9 cellular contexts compared by ENCODE assay signal in the genomic region with DNA sequence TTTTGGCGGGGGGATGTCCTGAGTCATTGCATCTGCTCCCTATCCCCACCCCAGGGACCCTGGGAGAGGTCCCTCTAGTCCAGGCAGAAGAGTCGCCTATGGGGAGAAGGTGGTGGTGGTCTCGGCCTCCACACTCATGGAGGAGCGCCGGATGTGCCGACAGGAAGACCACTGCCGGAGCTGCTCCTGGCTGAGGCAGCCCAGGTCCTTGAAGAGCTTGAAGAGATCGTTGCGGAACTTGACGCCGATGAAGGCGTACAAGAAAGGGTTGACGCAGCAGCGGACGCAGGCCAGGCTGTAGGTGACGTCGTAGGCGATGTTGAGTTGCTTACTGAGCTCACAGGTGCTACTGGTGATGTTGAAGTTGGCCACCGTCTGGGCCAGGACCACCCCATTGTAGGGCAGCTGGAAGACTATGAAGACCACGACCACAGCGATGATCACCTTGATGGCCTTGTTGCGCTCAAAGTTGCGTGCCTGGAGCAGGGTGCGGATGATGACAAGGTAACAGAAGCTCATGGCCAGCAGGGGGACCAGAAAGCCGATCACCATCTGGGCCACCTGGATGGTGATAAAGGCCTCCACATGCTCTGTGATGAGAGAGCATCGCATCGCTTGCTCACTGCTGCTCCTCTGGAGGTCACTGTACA. TPM values are rescaled to one million over a fixed set of nuclear protein-coding genes. Genes with fewer than 3 reads are reported as not detected.
DNase-seq lines count a peak whose midpoint lies in the region; ATAC-seq, FAIRE-seq and TF ChIP-seq lines count a peak whose summit lies in the region.
"Had no signal": no experiment of that assay in that cellular context is flagged by ENCODE, and none has a peak within 500 bp of the region (broad histone marks: within the 10 kb centered on the region; RNA-seq: fewer than 3 reads in every experiment).

No MANE protein-coding gene starts in this region.

- ATAC-seq in CD8-positive, alpha-beta T cell = no peak

- no peak for TF ChIP-seq POLR2A in prostate gland (IDR thresholded peaks at IDR 0.05)
- no peak for TF ChIP-seq POLR2A in H54 (IDR thresholded peaks at IDR 0.05; ENCODE audit: low read depth, low read length)

- H3K4me1 Mint-ChIP-seq in CD8-positive, alpha-beta T cell (ENCODE audit: low read depth) = peaks cover 97% of the 10 kb centered on the region
- H3K4me1 Mint-ChIP-seq in endodermal cell = peaks cover 9% of the 10 kb centered on the region

- no peaks in the 10 kb centered on the region for H3K9me3 Mint-ChIP-seq in CD8-positive, alpha-beta T cell
- no peaks in the 10 kb centered on the region for H3K9me3 Mint-ChIP-seq in endodermal cell

- no peaks in the 10 kb centered on the region for H3K27me3 Mint-ChIP-seq in CD8-positive, alpha-beta T cell (ENCODE audit: low read depth)
- peaks cover 9% of the 10 kb centered on the region for H3K27me3 Mint-ChIP-seq in endodermal cell (ENCODE audit: insufficient read depth)

- peak overlapping the region; percentile 12 for H3K4me3 ChIP-seq in CD8-positive, alpha-beta T cell (ENCODE audit: low read depth, low read length)
- H3K4me3 ChIP-seq in endodermal cell (ENCODE audit: low read length) (no peak overlapping the region), prostate gland (no peak overlapping the region)

- H3K27ac Mint-ChIP-seq in CD8-positive, alpha-beta T cell = peak overlapping the region; percentile 94
- H3K27ac Mint-ChIP-seq in endodermal cell = no peak overlapping the region

- DNase-seq in CD8-positive, alpha-beta T cell = peak in 1 of 7 experiments; percentile 60
- DNase-seq in T-helper 9 cell (peak; percentile 1), endodermal cell (peak; percentile 55), prostate gland (ENCODE audit: low spot score) (no peak), NCI-H69 (lab: John Stamatoyannopoulos, UW) (no peak), midbrain (lab: John Stamatoyannopoulos, UW) (no peak), H54 (ENCODE audit: insufficient read length, low spot score) (no peak), D341Med (ENCODE audit: low spot score) (no peak)

- no peak overlapping the region for H3K9ac ChIP-seq in endodermal cell (ENCODE audit: extremely low read depth, low read length, poor library complexity, severe bottlenecking)
- H3K9ac ChIP-seq: KMS-11 had no signal

- no peak for TF ChIP-seq CTCF in CD8-positive, alpha-beta T cell (IDR thresholded peaks at IDR 0.05)
- peak; percentile 41 for TF ChIP-seq CTCF in endodermal cell (conservative IDR thresholded peaks at IDR 0.05)
- no peak for TF ChIP-seq CTCF in prostate gland (IDR thresholded peaks at IDR 0.05)

- intact Hi-C loops in CD8-positive, alpha-beta T cell (cut with DNase I, micrococcal nuclease) = loop anchor here in 1 of 2 experiments (10.0 kb wide), 1 partner anchor 170 kb away; no protein-coding TSS in a partner anchor
- intact Hi-C loops in prostate gland (cut with DNase I) = no loop called here

- H3K36me3 Mint-ChIP-seq in CD8-positive, alpha-beta T cell = peaks cover 93% of the 10 kb centered on the region
- no peaks in the 10 kb centered on the region for H3K36me3 Mint-ChIP-seq in endodermal cell (ENCODE audit: low read depth)

- H3K27ac ChIP-seq in CD8-positive, alpha-beta T cell (ENCODE audit: low read depth, low read length) = peak overlapping the region; percentile 23
- H3K27ac ChIP-seq in endodermal cell (ENCODE audit: low read depth, low read length) (no peak overlapping the region), prostate gland (peak overlapping the region; percentile 53 to 66)
- H3K27ac ChIP-seq: KMS-11 had no signal

- no peaks in the 10 kb centered on the region for H3K27me3 ChIP-seq in CD8-positive, alpha-beta T cell (ENCODE audit: insufficient read depth, low read length)
- H3K27me3 ChIP-seq in endodermal cell (ENCODE audit: control insufficient read depth, insufficient read depth, low read length, poor library complexity, severe bottlenecking) (no peaks in the 10 kb centered on the region), prostate gland (replicated peaks; ENCODE audit: insufficient read depth) (no peaks in the 10 kb centered on the region)

- H3K9me3 ChIP-seq in CD8-positive, alpha-beta T cell (ENCODE audit: low read length) = no peaks in the 10 kb centered on the region
- H3K9me3 ChIP-seq in endodermal cell (ENCODE audit: control insufficient read depth, low read length) (no peaks in the 10 kb centered on the region), prostate gland (no peaks in the 10 kb centered on the region)

- WGBS in endodermal cell (ENCODE audit: insufficient coverage in 1 of 2, insufficient read length in 1 of 2), 2 experiments = 96 to 99% methylated on average over 24 to 27 of the region's 27 CpGs
- WGBS in prostate gland = 96% methylated on average over 27 of the region's 27 CpGs

- H3K4me1 ChIP-seq in CD8-positive, alpha-beta T cell (ENCODE audit: insufficient read depth, low read length) = peaks cover 99% of the 10 kb centered on the region
- H3K4me1 ChIP-seq in endodermal cell (ENCODE audit: control insufficient read depth, insufficient read depth, low read length) = no peaks in the 10 kb centered on the region
- peaks cover 12% of the 10 kb centered on the region for H3K4me1 ChIP-seq in prostate gland (replicated peaks)

- POLR2A ChIA-PET in CD8-positive, alpha-beta T cell (lab: Charles Lee) = interaction anchor here (0.7 to 23.6 kb wide), 10 partner anchors 9 to 114 kb away, joined by 3 to 755 read pairs (median 10); a partner anchor contains a TSS

- peak overlapping the region; percentile 79 for H3K4me3 Mint-ChIP-seq in CD8-positive, alpha-beta T cell
- H3K4me3 Mint-ChIP-seq in endodermal cell = no peak overlapping the region

- H3K36me3 ChIP-seq in CD8-positive, alpha-beta T cell (ENCODE audit: insufficient read depth, low read length) = peaks cover 72% of the 10 kb centered on the region
- H3K36me3 ChIP-seq in endodermal cell (ENCODE audit: control insufficient read depth, insufficient read depth, low read length) (no peaks in the 10 kb centered on the region), prostate gland (no peaks in the 10 kb centered on the region)

- CTCF ChIA-PET in CD8-positive, alpha-beta T cell (lab: Charles Lee) = interaction anchor here (0.9 to 26.4 kb wide), 12 partner anchors 7 to 194 kb away, joined by 3 to 638 read pairs (median 4); a partner anchor contains a TSS

- FAIRE-seq in H54 (lab: Jason Lieb, UNC) = no peak

RNA-seq across cellular contexts. Expression of a gene that starts 10.5 kb away (rescaled TPM):
- 100 to 1,000 TPM; 196 to 199 TPM for total RNA-seq in CD8-positive, alpha-beta T cell
- total RNA-seq in endodermal cell (under 1 TPM in 1 of 2 donors, not detected in 1; 0.53 TPM), prostate gland (under 1 TPM in 1 of 2 donors, not detected in 1; 0.40 TPM)
- 0.21 TPM for polyA plus RNA-seq in endodermal cell (2013, experiment 1 of 2)
- not detected for polyA plus RNA-seq in endodermal cell (2013, experiment 2 of 2)

RNA-seq across cellular contexts. Expression of a gene that starts 53.3 kb away (rescaled TPM):
- total RNA-seq in CD8-positive, alpha-beta T cell = 1 to 10 TPM; 1.9 to 2.9 TPM
- total RNA-seq in endodermal cell (1 to 10 TPM in 1 of 2 donors, under 1 TPM in 1; 0.89 to 2.5 TPM), prostate gland (10 to 100 TPM; 51.3 to 56.1 TPM)
- polyA plus RNA-seq in endodermal cell (2013, experiment 1 of 2) = 0.07 TPM
- not detected for polyA plus RNA-seq in endodermal cell (2013, experiment 2 of 2)

Comparison
In these comparisons a context has a peak if more than half of its experiments do, and no peak if none do; other contexts are left out.
1. DNase-seq: peak in T-helper 9 cell (single experiment) and endodermal cell (single experiment); none in prostate gland (single experiment), NCI-H69 (single experiment), midbrain (single experiment), H54 (single experiment) and D341Med (single experiment).
2. RNA of a gene that starts 10.5 kb away (total RNA-seq): 196 to 199 TPM in CD8-positive, alpha-beta T cell; 0.53 TPM in endodermal cell and 0.40 TPM in prostate gland; every median in the first group is over 100 times any median in the second.
3. RNA of a gene that starts 53.3 kb away (total RNA-seq): 51.3 to 56.1 TPM in prostate gland; 1.9 to 2.9 TPM in CD8-positive, alpha-beta T cell and 0.89 to 2.5 TPM in endodermal cell; every median in the first group is over 10 times any median in the second.